In the genomic region with DNA sequence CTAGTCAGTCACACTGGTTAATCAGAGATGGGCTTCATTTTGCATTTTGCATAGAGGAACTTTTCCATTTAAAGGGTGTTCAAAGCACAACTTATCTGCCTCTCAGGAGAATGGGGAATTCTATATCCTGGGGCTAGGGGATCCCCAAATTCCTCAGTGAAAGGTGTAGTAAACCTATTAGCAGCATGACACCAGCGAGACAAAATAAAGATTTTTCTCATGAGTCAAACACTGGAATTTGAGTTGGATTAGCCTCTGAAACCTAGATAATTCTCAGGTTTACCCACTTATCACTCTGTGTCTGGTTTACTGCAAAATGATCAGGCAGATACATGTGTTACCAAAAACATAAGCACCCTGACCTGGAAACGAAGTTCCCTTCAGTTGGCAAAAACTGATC, we compare ENCODE assay signal across 24 cellular contexts. TPM values are rescaled to one million over a fixed set of nuclear protein-coding genes. Genes with fewer than 3 reads are reported as not detected.
DNase-seq lines count a peak whose midpoint lies in the region; ATAC-seq, FAIRE-seq and TF ChIP-seq lines count a peak whose summit lies in the region.
"Had no signal": no experiment of that assay in that cellular context is flagged by ENCODE, and none has a peak within 500 bp of the region (broad histone marks: within the 10 kb centered on the region; RNA-seq: fewer than 3 reads in every experiment).

No MANE protein-coding gene starts in this region.

- H3K9ac ChIP-seq in astrocyte (ENCODE audit: low read length) (no peak overlapping the region), iPS-20b (ENCODE audit: low read depth, low read length) (no peak overlapping the region)

- H3K36me3 ChIP-seq in Caco-2 (ENCODE audit: control insufficient read depth, insufficient read depth, low read length), result no peaks in the 10 kb centered on the region
- no peaks in the 10 kb centered on the region for H3K36me3 ChIP-seq in astrocyte (ENCODE audit: insufficient read depth, low read length)
- no peaks in the 10 kb centered on the region for H3K36me3 ChIP-seq in iPS-20b (ENCODE audit: insufficient read depth, low read depth, low read length)
- H3K36me3 ChIP-seq in sigmoid colon, result no peaks in the 10 kb centered on the region
- H3K36me3 ChIP-seq: suprapubic skin had no signal

- WGBS in sigmoid colon, 2 donors, result 78 to 84% methylated on average over 2 of the region's 2 CpGs

- H3K4me3 ChIP-seq in Caco-2 (ENCODE audit: low read depth, low read length) (no peak overlapping the region), astrocyte (ENCODE audit: insufficient read depth, low read depth, low read length) (no peak overlapping the region), iPS-20b (ENCODE audit: low read length) (peak overlapping the region; percentile 81), sigmoid colon (peak overlapping the region in 2 of 4 donors; percentile 51 to 62)

- no peaks in the 10 kb centered on the region for H3K9me3 Mint-ChIP-seq in Caco-2 (ENCODE audit: unreplicated experiment)
- no peaks in the 10 kb centered on the region for H3K9me3 Mint-ChIP-seq in astrocyte (ENCODE audit: unreplicated experiment)
- H3K9me3 Mint-ChIP-seq in stimulated activated effector memory CD8-positive, alpha-beta T cell treated with anti-CD3 and anti-CD28 coated beads, Interleukin-12 subunit alpha, Interleukin-12 subunit beta, amount 100 ng/mL, for 72 hours, result no peaks in the 10 kb centered on the region
- H3K9me3 Mint-ChIP-seq: memory B cell had no signal

- TF ChIP-seq EP300 in sigmoid colon (IDR thresholded peaks at IDR 0.05), result no peak

- H3K27me3 Mint-ChIP-seq in Caco-2 (ENCODE audit: insufficient read depth, unreplicated experiment) (peaks cover 10% of the 10 kb centered on the region), astrocyte (ENCODE audit: low read depth, unreplicated experiment) (peaks cover 11% of the 10 kb centered on the region)

- FAIRE-seq in astrocyte (lab: Jason Lieb, UNC) (no peak), urothelium cell line (lab: Jason Lieb, UNC) (no peak)
- FAIRE-seq: kidney had no signal

- CTCF ChIA-PET in Caco-2 (lab: Charles Lee), result interaction anchor here (4.1 kb wide), 1 partner anchor 98 kb away, joined by 47 read pairs; no protein-coding TSS in a partner anchor

- no peak overlapping the region for H2AFZ ChIP-seq in astrocyte (ENCODE audit: low read depth, low read length)

- H3K9me3 ChIP-seq in Caco-2 (no peaks in the 10 kb centered on the region), astrocyte (ENCODE audit: insufficient read depth, low read depth, low read length) (no peaks in the 10 kb centered on the region), iPS-20b (ENCODE audit: insufficient read depth, low read depth, low read length) (no peaks in the 10 kb centered on the region), sigmoid colon (no peaks in the 10 kb centered on the region)
- H3K9me3 ChIP-seq: body of pancreas, suprapubic skin had no signal

- no peak for ATAC-seq in stimulated activated effector memory CD8-positive, alpha-beta T cell treated with anti-CD3 and anti-CD28 coated beads, Interleukin-12 subunit alpha, Interleukin-12 subunit beta, amount 100 ng/mL, for 72 hours
- ATAC-seq: body of pancreas had no signal

- H4K20me1 ChIP-seq in astrocyte (ENCODE audit: insufficient read depth, low read length), result no peaks in the 10 kb centered on the region

- intact Hi-C loops in Caco-2 (cut with micrococcal nuclease; ENCODE audit: unreplicated experiment) (no loop called here), sigmoid colon (cut with DNase I) (loop anchor here (5.0 kb wide), 1 partner anchor 55 kb away; no protein-coding TSS in a partner anchor)

- H3K27ac Mint-ChIP-seq in Caco-2 (ENCODE audit: unreplicated experiment), result no peak overlapping the region
- peak overlapping the region; percentile 88 for H3K27ac Mint-ChIP-seq in astrocyte (ENCODE audit: unreplicated experiment)
- H3K27ac Mint-ChIP-seq in stimulated activated effector memory CD8-positive, alpha-beta T cell treated with anti-CD3 and anti-CD28 coated beads, Interleukin-12 subunit alpha, Interleukin-12 subunit beta, amount 100 ng/mL, for 72 hours, result no peak overlapping the region
- H3K27ac Mint-ChIP-seq: CD4-positive, CD25-positive, alpha-beta regulatory T cell; memory B cell had no signal

- H3K36me3 Mint-ChIP-seq in Caco-2 (ENCODE audit: insufficient read depth, unreplicated experiment) (no peaks in the 10 kb centered on the region), astrocyte (ENCODE audit: low read depth, unreplicated experiment) (peaks cover 2% of the 10 kb centered on the region)
- no peaks in the 10 kb centered on the region for H3K36me3 Mint-ChIP-seq in stimulated activated effector memory CD8-positive, alpha-beta T cell treated with anti-CD3 and anti-CD28 coated beads, Interleukin-12 subunit alpha, Interleukin-12 subunit beta, amount 100 ng/mL, for 72 hours
- H3K36me3 Mint-ChIP-seq: memory B cell had no signal

- TF ChIP-seq POLR2A in sigmoid colon (IDR thresholded peaks at IDR 0.05), result no peak

- H3K27me3 ChIP-seq in Caco-2 (replicated peaks; ENCODE audit: control insufficient read depth, insufficient read depth, low read length) (peaks cover 3% of the 10 kb centered on the region), astrocyte (ENCODE audit: insufficient read depth, low read length) (peaks cover 6% of the 10 kb centered on the region), iPS-20b (ENCODE audit: insufficient read depth, low read length) (peaks cover 57% of the 10 kb centered on the region), sigmoid colon (peaks cover 0 to 13% (median 5%) of the 10 kb centered on the region in 3 donors)
- H3K27me3 ChIP-seq: body of pancreas had no signal

- no TSS peak for BruUV-seq in Caco-2 (replicated peaks; lab: Mats Ljungman, UMichigan)

- TF ChIP-seq CTCF in Caco-2 (IDR thresholded peaks at IDR 0.05; ENCODE audit: insufficient read depth in 1 of 2, low read depth in 1 of 2, low read length in 1 of 2, severe bottlenecking in 1 of 2, unreplicated experiment in 1 of 2) (no peak), astrocyte (IDR thresholded peaks at IDR 0.05; ENCODE audit: insufficient read depth, low read depth, low read length) (no peak), sigmoid colon (IDR thresholded peaks at IDR 0.05) (no peak)

- H3K4me1 ChIP-seq in Caco-2 (peaks cover 13% of the 10 kb centered on the region; the same call in 1 of the 2 replicates), astrocyte (ENCODE audit: insufficient read depth, low read length) (peaks cover 22% of the 10 kb centered on the region), iPS-20b (ENCODE audit: insufficient read depth, low read length) (peaks cover 12% of the 10 kb centered on the region; the same call in 1 of the 2 replicates), sigmoid colon (peaks cover 0 to 76% (median 56%) of the 10 kb centered on the region in 4 donors)

- H3K4me2 ChIP-seq in astrocyte (ENCODE audit: low read length), result peak overlapping the region; percentile 90

- H3K27ac ChIP-seq in astrocyte (ENCODE audit: low read depth, low read length) (no peak overlapping the region), iPS-20b (ENCODE audit: low read length) (no peak overlapping the region), sigmoid colon (peak overlapping the region; percentile 71 to 78 (median 73))

- POLR2A ChIA-PET in Caco-2 (lab: Charles Lee), result no interaction called here

- DNase-seq in Caco-2 (no peak), astrocyte (ENCODE audit: low read depth) (peak; percentile 14), sigmoid colon (no peak), epidermal melanocyte (ENCODE audit: insufficient read length, low spot score) (no peak), activated T-cell treated with anti-CD3 and anti-CD28 coated beads for 4 hours (no peak), urothelium cell line (ENCODE audit: low spot score) (no peak)
- no peak for DNase-seq in stimulated activated effector memory CD8-positive, alpha-beta T cell treated with anti-CD3 and anti-CD28 coated beads, Interleukin-12 subunit alpha, Interleukin-12 subunit beta, amount 100 ng/mL, for 72 hours (ENCODE audit: low spot score in 2 of 2)
- DNase-seq: activated CD4-positive, alpha-beta T cell treated with anti-CD3 and anti-CD28 coated beads, Interleukin-2, amount 50 U/mL, for 1 hour; activated CD8-positive, alpha-beta memory T cell treated with anti-CD3 and anti-CD28 coated beads, Interleukin-2, amount 50 U/mL, for 4 hours; activated effector memory CD4-positive, alpha-beta T cell treated with Interleukin-2 at 50 U/mL for 16 hours; body of pancreas; CD4-positive, CD25-positive, alpha-beta regulatory T cell; DMS153; GF-D8; kidney; MM.1S; NCI-H146; NCI-H2171 treated with DMSO at 0.1 percent for 48 hours; stimulated activated CD4-positive, alpha-beta T cell treated with anti-CD3 and anti-CD28 coated beads, Interleukin-12 subunit alpha, Interleukin-12 subunit beta, amount 100 ng/mL, for 4 hours; stimulated activated CD8-positive, alpha-beta memory T cell treated with anti-CD3 and anti-CD28 coated beads, Interleukin-4, amount 100 ng/mL, for 48 hours; T-helper 1 cell had no signal

- H3K4me3 Mint-ChIP-seq in Caco-2 (ENCODE audit: unreplicated experiment) (peak overlapping the region; percentile 69), astrocyte (ENCODE audit: unreplicated experiment) (peak overlapping the region; percentile 95)
- no peak overlapping the region for H3K4me3 Mint-ChIP-seq in stimulated activated effector memory CD8-positive, alpha-beta T cell treated with anti-CD3 and anti-CD28 coated beads, Interleukin-12 subunit alpha, Interleukin-12 subunit beta, amount 100 ng/mL, for 72 hours
- H3K4me3 Mint-ChIP-seq: memory B cell had no signal

- no peaks in the 10 kb centered on the region for H3K79me2 ChIP-seq in astrocyte (ENCODE audit: insufficient read depth, low read length)

- H3K4me1 Mint-ChIP-seq in Caco-2 (ENCODE audit: low read depth, unreplicated experiment) (peaks cover 10% of the 10 kb centered on the region), astrocyte (ENCODE audit: low read depth, unreplicated experiment) (peaks cover 55% of the 10 kb centered on the region)
- H3K4me1 Mint-ChIP-seq in stimulated activated effector memory CD8-positive, alpha-beta T cell treated with anti-CD3 and anti-CD28 coated beads, Interleukin-12 subunit alpha, Interleukin-12 subunit beta, amount 100 ng/mL, for 72 hours, result peaks cover 17% of the 10 kb centered on the region

RNA-seq across cellular contexts. Expression of a gene that starts 2.1 kb away (rescaled TPM):
- total RNA-seq in Caco-2 (2022), result 2.3 and 2.6 TPM in 2 replicates
- 26.6 and 28.1 TPM in 2 replicates for total RNA-seq in astrocyte
- total RNA-seq in sigmoid colon, result 10 to 100 TPM in 3 of 4 donors, 1 to 10 TPM in 1; 7.6 to 26.0 (median 19.1) TPM
- 1 to 10 TPM; 2.5 to 7.9 (median 4.8) TPM for polyA plus RNA-seq in sigmoid colon

Comparison
In these comparisons a context has a peak if more than half of its experiments do, and no peak if none do; other contexts are left out.
1. H3K27ac ChIP-seq: peak in sigmoid colon (4 of 4); none in astrocyte (single experiment) and iPS-20b (single experiment).